Comparison of ENCODE assay signal across 15 cellular contexts in genomic region chr12:48126953-48127630, GRCh38. TPM values are rescaled to one million over a fixed set of nuclear protein-coding genes. Genes with fewer than 3 reads are reported as not detected.
A peak's percentile ranks its signal among the peaks of the same experiment; 100 is the strongest.
DNase-seq lines count a peak whose midpoint lies in the region; ATAC-seq and TF ChIP-seq lines count a peak whose summit lies in the region.
"Had no signal": no experiment of that assay in that cellular context is flagged by ENCODE, and none has a peak within 500 bp of the region (broad histone marks: within the 10 kb centered on the region; RNA-seq: fewer than 3 reads in every experiment).

No MANE protein-coding gene starts in this region.

- H3K36me3 ChIP-seq in left ventricle myocardium inferior: peaks cover 78% of the 10 kb centered on the region

- intact Hi-C loops in left ventricle myocardium inferior (cut with micrococcal nuclease): no loop called here
- intact Hi-C loops in Right ventricle myocardium inferior (cut with DNase I): no loop called here

- H3K4me3 ChIP-seq in left ventricle myocardium inferior: peak overlapping the region; percentile 53
- H3K4me3 ChIP-seq: BLaER1 treated with 17β-estradiol and CSF1 and Interleukin-3, amounts not matched to agents 10 nM and 100 nM; HAP-1; SJCRH30 had no signal

- TF ChIP-seq CTCF in left ventricle myocardium inferior (IDR thresholded peaks at IDR 0.05; ENCODE audit: borderline replicate concordance): no peak

- no peaks in the 10 kb centered on the region for H3K9me3 ChIP-seq in left ventricle myocardium inferior (replicated peaks)
- H3K9me3 ChIP-seq: BLaER1 treated with 17β-estradiol and CSF1 and Interleukin-3, amounts not matched to agents 10 nM and 100 nM; HAP-1; SJCRH30 had no signal

- H3K27ac ChIP-seq in left ventricle myocardium inferior (replicated peaks): peak overlapping the region; percentile 93
- H3K27ac ChIP-seq: BLaER1 treated with 17β-estradiol and CSF1 and Interleukin-3, amounts not matched to agents 10 nM and 100 nM; SJCRH30 had no signal

- DNase-seq in DMS53 (lab: John Stamatoyannopoulos, UW) (peak; percentile 22), DMS53 treated with DMSO at 0.1 percent for 48 hours (lab: John Stamatoyannopoulos, UW; ENCODE audit: unreplicated experiment) (no peak), left ventricle myocardium inferior (no peak), Right ventricle myocardium inferior (ENCODE audit: missing footprints) (no peak), erythroblast (lab: John Stamatoyannopoulos, UW) (peak; percentile 16 to 25), NCI-H1048 (lab: John Stamatoyannopoulos, UW) (no peak)
- DNase-seq: 8988T, IMR-90, NCI-H1092 treated with DMSO at 0.1 percent for 48 hours, SJCRH30 had no signal

- H3K4me1 ChIP-seq in left ventricle myocardium inferior: peaks cover 77% of the 10 kb centered on the region
- H3K4me1 ChIP-seq: SJCRH30 had no signal

- ATAC-seq in Right ventricle myocardium inferior (no peak), HG03520 (IDR thresholded peaks at IDR 0.05; ENCODE audit: unreplicated experiment) (no peak), GM18511 (IDR thresholded peaks at IDR 0.05; ENCODE audit: unreplicated experiment) (no peak)

- no peak for TF ChIP-seq POLR2A in erythroblast (IDR thresholded peaks at IDR 0.05; ENCODE audit: low read length)

- H3K27me3 ChIP-seq in left ventricle myocardium inferior (ENCODE audit: low read depth): no peaks in the 10 kb centered on the region
- H3K27me3 ChIP-seq: BLaER1 treated with 17β-estradiol and CSF1 and Interleukin-3, amounts not matched to agents 10 nM and 100 nM; SJCRH30 had no signal

RNA-seq across cellular contexts. Expression of gene PFKM, which starts 7.9 kb away (rescaled TPM):
- 671 TPM for total RNA-seq in left ventricle myocardium inferior
- 637 TPM for total RNA-seq in Right ventricle myocardium inferior

RNA-seq across cellular contexts. Expression of gene SENP1, which starts 21.2 kb away (rescaled TPM):
- total RNA-seq in left ventricle myocardium inferior (5.3 TPM), Right ventricle myocardium inferior (7.7 TPM)

RNA-seq across cellular contexts. Expression of gene ASB8, which starts 30.2 kb away (rescaled TPM):
- total RNA-seq in left ventricle myocardium inferior (80.3 TPM), Right ventricle myocardium inferior (80.7 TPM)

RNA-seq across cellular contexts. Expression of gene CCDC184, which starts 56.4 kb away (rescaled TPM):
- 1.0 TPM for total RNA-seq in left ventricle myocardium inferior
- 1.0 TPM for total RNA-seq in Right ventricle myocardium inferior
- total RNA-seq: OCI-LY7 had no signal

Comparison
In these comparisons a context has a peak if more than half of its experiments do, and no peak if none do; other contexts are left out.
1. DNase-seq: peak in DMS53 (single experiment) and erythroblast (2 of 2); none in DMS53 treated with DMSO at 0.1 percent for 48 hours (single experiment), left ventricle myocardium inferior (single experiment), Right ventricle myocardium inferior (single experiment) and NCI-H1048 (single experiment).